ENCODE assay signal across 8 cellular contexts in genomic region chr3:188152660-188153497, GRCh38. TPM values are rescaled to one million over a fixed set of nuclear protein-coding genes. Genes with fewer than 3 reads are reported as not detected.
DNase-seq lines count a peak whose midpoint lies in the region; ATAC-seq and TF ChIP-seq lines count a peak whose summit lies in the region.

No MANE protein-coding gene starts in this region.

- 37% methylated on average over 27 of the region's 27 CpGs for WGBS in liver
- 55% methylated on average over 27 of the region's 27 CpGs for WGBS in thymus

- H3K36me3 ChIP-seq in Panc1 (ENCODE audit: control insufficient read depth, insufficient read depth, low read length) (no peaks in the 10 kb centered on the region), liver (ENCODE audit: control insufficient read depth in 4 of 4, insufficient read depth in 3 of 4, low read depth in 1 of 4, low read length in 3 of 4) (no peaks in the 10 kb centered on the region), thymus (ENCODE audit: control insufficient read depth, insufficient read depth) (no peaks in the 10 kb centered on the region)

- ATAC-seq in Panc1: peak; percentile 27; the same call in 1 of the 2 replicates
- ATAC-seq in GM19455 (IDR thresholded peaks at IDR 0.05; ENCODE audit: unreplicated experiment): no peak
- ATAC-seq in HG03520 (IDR thresholded peaks at IDR 0.05; ENCODE audit: unreplicated experiment): no peak

- TSS peak; percentile 96 for BruUV-seq in Panc1 (replicated peaks; lab: Mats Ljungman, UMichigan)

- H3K4me3 ChIP-seq in Panc1 (ENCODE audit: low read depth in 2 of 2, low read length in 2 of 2) (peak overlapping the region; percentile 81 to 95), liver (ENCODE audit: low read depth in 1 of 3, low read length in 3 of 3) (peak overlapping the region; percentile 80 to 86 (median 83)), thymus (ENCODE audit: low read length) (peak overlapping the region; percentile 91)

- H3K27ac ChIP-seq in Panc1 (ENCODE audit: low read length) (peak overlapping the region; percentile 93), liver (ENCODE audit: low read depth in 1 of 2, low read length in 2 of 2) (peak overlapping the region; percentile 96 to 97), thymus (ENCODE audit: low read depth) (peak overlapping the region; percentile 70)

- TF ChIP-seq CTCF in Panc1 (IDR thresholded peaks at IDR 0.05) (no peak), liver (IDR thresholded peaks at IDR 0.05; ENCODE audit: low read depth, low read length, missing input control) (no peak)

- intact Hi-C loops in Panc1 (cut with micrococcal nuclease; ENCODE audit: unreplicated experiment): loop anchor here (2.0 to 10.0 kb wide), 3 partner anchors 112 to 794 kb away; partner anchors contain the start of gene BCL6

- POLR2A ChIA-PET in Panc1 (lab: Charles Lee): interaction anchor here (1.0 to 1.2 kb wide), 4 partner anchors 118 to 528 kb away, joined by 3 to 5 read pairs (median 4); partner anchors contain the start of gene BCL6

- CTCF ChIA-PET in Panc1 (lab: Charles Lee): interaction anchor here (1.6 kb wide), 1 partner anchor 413 kb away, joined by 3 read pairs; no protein-coding TSS in a partner anchor

- H3K4me1 ChIP-seq in Panc1 (ENCODE audit: control insufficient read depth, insufficient read depth, low read length) (peaks cover 27% of the 10 kb centered on the region), liver (ENCODE audit: control insufficient read depth in 4 of 4, insufficient read depth in 4 of 4, low read length in 3 of 4) (peaks cover 5 to 35% (median 27%) of the 10 kb centered on the region in 4 donors), thymus (ENCODE audit: control insufficient read depth, insufficient read depth, low read length) (peaks cover 34% of the 10 kb centered on the region)

- peak; percentile 29 for DNase-seq in activated T-cell treated with anti-CD3 and anti-CD28 coated beads, Interleukin-2, amount 50 U/mL, for 1 hour
- no peak for DNase-seq in activated T-cell treated with anti-CD3 and anti-CD28 coated beads for 4 hours
- DNase-seq in Panc1 (ENCODE audit: low read depth, low spot score): no peak
- peak; percentile 71 for DNase-seq in dermis blood vessel endothelial cell

- peak in 1 of 2 donors; percentile 13 for TF ChIP-seq RAD21 in liver (IDR thresholded peaks at IDR 0.05)

- no peaks in the 10 kb centered on the region for H3K27me3 ChIP-seq in Panc1 (ENCODE audit: control insufficient read depth, insufficient read depth, low read length)
- no peaks in the 10 kb centered on the region for H3K27me3 ChIP-seq in liver (ENCODE audit: control insufficient read depth in 4 of 4, insufficient read depth in 4 of 4, low read length in 3 of 4)
- no peaks in the 10 kb centered on the region for H3K27me3 ChIP-seq in thymus (ENCODE audit: control insufficient read depth, insufficient read depth)

- peak overlapping the region; percentile 77 to 98 for H3K9ac ChIP-seq in liver (ENCODE audit: low read depth in 1 of 2, low read length in 2 of 2)

- in situ Hi-C loops in Panc1 (cut with HindIII; ENCODE audit: low pct_unique_long_range_greater_than_20kb, low sequenced_read_pairs): no loop called here

- H3K9me3 ChIP-seq in Panc1 (ENCODE audit: control insufficient read depth, insufficient read depth, low read depth, low read length) (no peaks in the 10 kb centered on the region), liver (ENCODE audit: control insufficient read depth in 4 of 4, low read length in 3 of 4) (no peaks in the 10 kb centered on the region), thymus (ENCODE audit: control insufficient read depth) (no peaks in the 10 kb centered on the region)

TF ChIP-seq in liver, 16 proteins besides CTCF, POLR2A, EP300 and RAD21:
- TF ChIP-seq NR2F2 (IDR thresholded peaks at IDR 0.05): peak; percentile 18
- TF ChIP-seq ATF3 (IDR thresholded peaks at IDR 0.05): no peak

RNA-seq across cellular contexts. Expression of gene LPP, which starts 1.1 kb away (rescaled TPM):
- 90.0 TPM for total RNA-seq in Panc1 (2021; ENCODE audit: unreplicated experiment)
- polyA plus RNA-seq in Panc1 (2012; ENCODE audit: insufficient read length): 13.9 TPM
- 45.8 and 57.7 TPM in 2 replicates for total RNA-seq in dermis blood vessel endothelial cell
- 10 to 100 TPM; 22.7 to 53.7 TPM for total RNA-seq in liver
- 10 to 100 TPM in 1 of 2 donors, 1 to 10 TPM in 1; 3.3 to 33.6 TPM for polyA plus RNA-seq in liver
- 6.5 TPM for polyA plus RNA-seq in thymus

Comparison
In these comparisons a context has a peak if more than half of its experiments do, and no peak if none do; other contexts are left out.
1. DNase-seq: peak in activated T-cell treated with anti-CD3 and anti-CD28 coated beads, Interleukin-2, amount 50 U/mL, for 1 hour (single experiment) and dermis blood vessel endothelial cell (single experiment); none in activated T-cell treated with anti-CD3 and anti-CD28 coated beads for 4 hours (single experiment) and Panc1 (single experiment).
2. Peak in every context shown above with its lines, with median percentiles within 50 percentile points of each other: H3K27ac ChIP-seq and H3K4me3 ChIP-seq.